Comparison of ENCODE assay signal across 11 cellular contexts in the genomic region with DNA sequence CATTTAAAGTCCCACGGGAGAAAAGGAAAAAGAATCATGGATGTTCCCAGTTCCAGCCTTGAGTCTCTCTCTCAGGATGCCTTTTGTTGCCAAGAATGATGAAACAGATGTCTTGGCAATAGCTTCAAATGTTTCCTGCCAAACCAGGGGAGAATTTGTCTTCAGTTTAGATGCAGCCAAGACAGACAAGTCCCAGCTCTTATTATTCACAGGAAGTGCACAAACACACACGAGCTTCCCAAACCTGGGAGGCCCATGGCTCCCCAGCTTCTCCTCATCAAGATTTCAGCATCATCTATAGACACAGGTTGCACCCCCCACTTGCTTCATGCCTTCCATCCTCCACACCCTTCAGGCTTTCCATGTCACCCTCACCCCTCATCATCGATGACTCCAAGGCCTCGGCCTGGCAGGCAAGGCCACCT. TPM values are rescaled to one million over a fixed set of nuclear protein-coding genes. Genes with fewer than 3 reads are reported as not detected.
DNase-seq lines count a peak whose midpoint lies in the region; ATAC-seq and TF ChIP-seq lines count a peak whose summit lies in the region.
"Had no signal": no experiment of that assay in that cellular context is flagged by ENCODE, and none has a peak within 500 bp of the region (broad histone marks: within the 10 kb centered on the region; RNA-seq: fewer than 3 reads in every experiment).

No MANE protein-coding gene starts in this region.

- WGBS in upper lobe of left lung, 2 donors, result 48 to 69% methylated on average over 4 of the region's 4 CpGs

- H3K4me3 ChIP-seq in upper lobe of left lung, result no peak overlapping the region
- H3K4me3 ChIP-seq: colonic mucosa, left lung had no signal

- peak overlapping the region; percentile 53 to 69 (median 58) for H3K27ac ChIP-seq in upper lobe of left lung
- H3K27ac ChIP-seq: colonic mucosa had no signal

- no peaks in the 10 kb centered on the region for H3K27me3 ChIP-seq in upper lobe of left lung
- H3K27me3 ChIP-seq: colonic mucosa, left lung had no signal

- no peaks in the 10 kb centered on the region for H3K9me3 ChIP-seq in upper lobe of left lung
- H3K9me3 ChIP-seq: colonic mucosa had no signal

- H3K4me1 ChIP-seq in upper lobe of left lung, result peaks cover 17 to 31% (median 23%) of the 10 kb centered on the region in 4 donors
- H3K4me1 ChIP-seq: colonic mucosa had no signal

- TF ChIP-seq CTCF in upper lobe of left lung (IDR thresholded peaks at IDR 0.05), result no peak

- ATAC-seq in SK-N-SH treated with all-trans-retinoic acid at 6 μM for 48 hours (peak; percentile 85), upper lobe of left lung (ENCODE audit: low FRiP score in 2 of 2) (peak in 1 of 2 donors; percentile 71), GM21723 (IDR thresholded peaks at IDR 0.05; ENCODE audit: unreplicated experiment) (no peak)
- ATAC-seq: left lung had no signal

- H3K36me3 ChIP-seq in upper lobe of left lung, result no peaks in the 10 kb centered on the region
- H3K36me3 ChIP-seq: colonic mucosa, left lung had no signal

- TF ChIP-seq POLR2A in upper lobe of left lung (IDR thresholded peaks at IDR 0.05), result no peak

- DNase-seq in fibroblast of gingiva (ENCODE audit: low read depth) (peak; percentile 91), myocyte (ENCODE audit: low read depth) (peak; percentile 68), upper lobe of left lung (peak in 1 of 2 donors; percentile 19), cortex of kidney (lab: John Stamatoyannopoulos, UW) (no peak), HUDEP-2 (lab: John Stamatoyannopoulos, UW; ENCODE audit: unreplicated experiment in 76 of 76) (no peak), activated T-cell treated with anti-CD3 and anti-CD28 coated beads for 4 hours (no peak)
- DNase-seq: colonic mucosa, NCI-H1105 treated with DMSO at 0.1 percent for 48 hours had no signal

- TF ChIP-seq EP300 in upper lobe of left lung (IDR thresholded peaks at IDR 0.05), result peak in 2 of 4 donors; percentile 28 to 54

TF ChIP-seq in SK-N-SH treated with all-trans-retinoic acid at 6 μM for 48 hours, 23 proteins besides CTCF, POLR2A, EP300 and RAD21:
- TF ChIP-seq SNAI2 (CRISPR knock-in tag; IDR thresholded peaks at IDR 0.05) (0 out of 2 replicates have a peak, but pooled peaks have one; percentile 30), ISL1 (CRISPR knock-in tag; IDR thresholded peaks at IDR 0.05) (peak; percentile 31; the same call in 1 of the 2 replicates), ESRRG (CRISPR knock-in tag; IDR thresholded peaks at IDR 0.05) (no peak), RARB (CRISPR knock-in tag; IDR thresholded peaks at IDR 0.05) (no peak), ZFP30 (CRISPR knock-in tag; IDR thresholded peaks at IDR 0.05) (no peak), ZFP3 (CRISPR knock-in tag; IDR thresholded peaks at IDR 0.05) (no peak), ARNTL (CRISPR knock-in tag; IDR thresholded peaks at IDR 0.05; ENCODE audit: borderline replicate concordance, low read depth) (no peak)
- TF ChIP-seq, protein P1, sequence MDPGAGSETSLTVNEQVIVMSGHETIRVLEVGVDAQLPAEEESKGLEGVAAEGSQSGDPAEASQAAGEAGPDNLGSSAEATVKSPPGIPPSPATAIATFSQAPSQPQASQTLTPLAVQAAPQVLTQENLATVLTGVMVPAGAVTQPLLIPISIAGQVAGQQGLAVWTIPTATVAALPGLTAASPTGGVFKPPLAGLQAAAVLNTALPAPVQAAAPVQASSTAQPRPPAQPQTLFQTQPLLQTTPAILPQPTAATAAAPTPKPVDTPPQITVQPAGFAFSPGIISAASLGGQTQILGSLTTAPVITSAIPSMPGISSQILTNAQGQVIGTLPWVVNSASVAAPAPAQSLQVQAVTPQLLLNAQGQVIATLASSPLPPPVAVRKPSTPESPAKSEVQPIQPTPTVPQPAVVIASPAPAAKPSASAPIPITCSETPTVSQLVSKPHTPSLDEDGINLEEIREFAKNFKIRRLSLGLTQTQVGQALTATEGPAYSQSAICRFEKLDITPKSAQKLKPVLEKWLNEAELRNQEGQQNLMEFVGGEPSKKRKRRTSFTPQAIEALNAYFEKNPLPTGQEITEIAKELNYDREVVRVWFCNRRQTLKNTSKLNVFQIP (CRISPR knock-in tag; IDR thresholded peaks at IDR 0.05; ENCODE audit: borderline replicate concordance, low read depth), result no peak

RNA-seq across cellular contexts. Expression of a gene that starts 45.9 kb away (rescaled TPM):
- total RNA-seq in myocyte (24.9 and 35.0 TPM in 2 replicates), upper lobe of left lung (10 to 100 TPM; 41.0 to 45.8 (median 42.7) TPM)
- 21.2 TPM for polyA plus RNA-seq in myocyte (2012)

Comparison
In these comparisons a context has a peak if more than half of its experiments do, and no peak if none do; other contexts are left out.
1. DNase-seq: peak in fibroblast of gingiva (single experiment) and myocyte (single experiment); none in cortex of kidney (single experiment), HUDEP-2 (0 of 76) and activated T-cell treated with anti-CD3 and anti-CD28 coated beads for 4 hours (single experiment).